In the genomic region with DNA sequence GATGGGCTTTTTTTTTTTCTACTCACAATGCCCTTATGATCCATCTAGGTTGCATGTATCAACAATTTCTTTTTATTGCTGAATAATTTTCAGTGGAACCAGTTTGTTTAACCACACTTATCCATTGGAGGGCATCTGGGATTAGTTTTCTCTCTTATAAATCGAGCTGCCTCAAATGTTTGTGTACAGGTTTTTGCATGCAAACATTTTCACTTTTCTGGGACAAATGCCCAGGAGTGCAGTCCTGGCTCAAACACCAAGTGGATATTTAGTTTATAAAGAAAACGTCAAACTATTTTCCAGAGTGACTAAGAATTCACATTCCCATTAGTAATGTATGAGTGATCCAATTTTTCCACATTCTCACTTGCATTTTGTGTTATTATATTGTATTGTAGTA, we compare ENCODE assay signal across 22 cellular contexts.
DNase-seq lines count a peak whose midpoint lies in the region; ATAC-seq and TF ChIP-seq lines count a peak whose summit lies in the region.
"Had no signal": no experiment of that assay in that cellular context is flagged by ENCODE, and none has a peak within 500 bp of the region (broad histone marks: within the 10 kb centered on the region; RNA-seq: fewer than 3 reads in every experiment).

No MANE protein-coding gene starts in this region.

- no peaks in the 10 kb centered on the region for H3K9me3 Mint-ChIP-seq in effector memory CD8-positive, alpha-beta T cell
- H3K9me3 Mint-ChIP-seq in nephron progenitor cell, result peaks cover 19% of the 10 kb centered on the region
- H3K9me3 Mint-ChIP-seq: activated CD4-positive, alpha-beta memory T cell treated with anti-CD3 and anti-CD28 coated beads for 36 hours; CD4-positive, alpha-beta T cell had no signal

- H3K27ac Mint-ChIP-seq in effector memory CD8-positive, alpha-beta T cell, result no peak overlapping the region
- no peak overlapping the region for H3K27ac Mint-ChIP-seq in nephron progenitor cell
- H3K27ac Mint-ChIP-seq: activated CD4-positive, alpha-beta memory T cell treated with anti-CD3 and anti-CD28 coated beads for 36 hours; activated naive CD8-positive, alpha-beta T cell treated with anti-CD3 and anti-CD28 coated beads for 36 hours; CD4-positive, alpha-beta T cell; IgD-negative memory B cell had no signal

- no peaks in the 10 kb centered on the region for H3K36me3 Mint-ChIP-seq in effector memory CD8-positive, alpha-beta T cell (ENCODE audit: insufficient read depth)
- H3K36me3 Mint-ChIP-seq in nephron progenitor cell (ENCODE audit: low read depth), result peaks cover 8% of the 10 kb centered on the region
- H3K36me3 Mint-ChIP-seq: activated CD4-positive, alpha-beta memory T cell treated with anti-CD3 and anti-CD28 coated beads for 36 hours; activated naive CD8-positive, alpha-beta T cell treated with anti-CD3 and anti-CD28 coated beads for 36 hours had no signal

- H3K4me3 Mint-ChIP-seq in effector memory CD8-positive, alpha-beta T cell, result no peak overlapping the region
- H3K4me3 Mint-ChIP-seq in nephron progenitor cell, result no peak overlapping the region
- H3K4me3 Mint-ChIP-seq: activated CD4-positive, alpha-beta memory T cell treated with anti-CD3 and anti-CD28 coated beads for 36 hours; activated naive CD8-positive, alpha-beta T cell treated with anti-CD3 and anti-CD28 coated beads for 36 hours; CD4-positive, alpha-beta T cell; IgD-negative memory B cell had no signal

- DNase-seq in GM03348 (ENCODE audit: low spot score) (peak; percentile 68), fibroblast of the aortic adventitia (ENCODE audit: low read depth) (peak; percentile 96), stromal cell of bone marrow (ENCODE audit: low read depth) (peak; percentile 91), D341Med (ENCODE audit: low spot score) (no peak), nephron progenitor cell (no peak)
- no peak for DNase-seq in effector memory CD8-positive, alpha-beta T cell
- DNase-seq: activated CD4-positive, alpha-beta memory T cell treated with anti-CD3 and anti-CD28 coated beads for 36 hours; activated naive CD8-positive, alpha-beta T cell treated with anti-CD3 and anti-CD28 coated beads for 36 hours; activated T-cell treated with anti-CD3 and anti-CD28 coated beads, Interleukin-2, amount 50 U/mL, for 48 hours; CD4-positive, alpha-beta T cell; central memory CD4-positive, alpha-beta T cell; DMS53; effector memory CD4-positive, alpha-beta T cell; NCI-H2081 treated with DMSO at 0.1 percent for 48 hours; NCI-H524 treated with DMSO at 0.1 percent for 48 hours; posterior cingulate gyrus; SHP77 treated with DMSO at 0.1 percent for 48 hours; T-helper 1 cell; testis had no signal

- ATAC-seq in effector memory CD8-positive, alpha-beta T cell (replicated peaks), result no peak

- H3K4me3 ChIP-seq in fibroblast of the aortic adventitia (ENCODE audit: low read depth, low read length), result no peak overlapping the region
- H3K4me3 ChIP-seq: smooth muscle cell, testis had no signal

- H3K4me1 Mint-ChIP-seq in effector memory CD8-positive, alpha-beta T cell (ENCODE audit: low read depth in 2 of 2), result no peaks in the 10 kb centered on the region
- peaks cover 15% of the 10 kb centered on the region for H3K4me1 Mint-ChIP-seq in nephron progenitor cell
- H3K4me1 Mint-ChIP-seq: activated naive CD8-positive, alpha-beta T cell treated with anti-CD3 and anti-CD28 coated beads for 36 hours; IgD-negative memory B cell had no signal

- TF ChIP-seq CTCF in VCaP (conservative IDR thresholded peaks at IDR 0.05) (peak; percentile 32), fibroblast of the aortic adventitia (IDR thresholded peaks at IDR 0.05; ENCODE audit: insufficient read depth, low read length) (peak; percentile 35), nephron progenitor cell (IDR thresholded peaks at IDR 0.05) (no peak)

- H3K27me3 Mint-ChIP-seq in effector memory CD8-positive, alpha-beta T cell, result peaks cover 0 to 15% of the 10 kb centered on the region in 2 donors
- peaks cover 8% of the 10 kb centered on the region for H3K27me3 Mint-ChIP-seq in nephron progenitor cell (ENCODE audit: low read depth, poor library complexity)
- H3K27me3 Mint-ChIP-seq: CD4-positive, alpha-beta T cell had no signal

- no peak overlapping the region for H3K27ac ChIP-seq in VCaP
- H3K27ac ChIP-seq: testis had no signal

Comparison
In these comparisons a context has a peak if more than half of its experiments do, and no peak if none do; other contexts are left out.
1. DNase-seq: peak in GM03348 (single experiment), fibroblast of the aortic adventitia (single experiment) and stromal cell of bone marrow (single experiment); none in effector memory CD8-positive, alpha-beta T cell (0 of 3), D341Med (single experiment) and nephron progenitor cell (single experiment).